In the genomic region with DNA sequence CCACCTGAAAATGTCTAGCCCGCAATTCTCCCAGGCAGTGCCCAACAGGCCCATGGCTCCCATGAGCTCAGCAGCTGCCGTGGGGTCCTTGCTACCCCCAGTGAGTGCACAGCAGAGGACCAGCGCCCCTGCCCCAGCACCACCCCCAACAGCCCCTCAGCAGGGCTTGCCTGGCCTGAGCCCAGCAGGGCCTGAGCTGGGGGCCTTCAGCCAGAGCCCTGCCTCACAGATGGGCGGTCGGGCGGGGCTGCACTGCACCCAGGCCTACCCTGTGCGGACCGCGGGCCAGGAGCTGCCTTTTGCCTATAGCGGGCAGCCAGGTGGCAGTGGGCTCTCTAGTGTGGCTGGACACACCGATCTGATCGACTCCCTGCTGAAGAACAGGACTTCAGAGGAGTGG, we compare ENCODE assay signal across 1 cellular context.
TF ChIP-seq lines count a peak whose summit lies in the region.

No MANE protein-coding gene starts in this region.

TF ChIP-seq in HepG2, 621 proteins besides CTCF, POLR2A, EP300 and RAD21:
- TF ChIP-seq AGO2 (optimal IDR thresholded peaks at IDR 0.05; ENCODE audit: low read depth, low read length) = peak; percentile 38
- TF ChIP-seq, protein P1, sequence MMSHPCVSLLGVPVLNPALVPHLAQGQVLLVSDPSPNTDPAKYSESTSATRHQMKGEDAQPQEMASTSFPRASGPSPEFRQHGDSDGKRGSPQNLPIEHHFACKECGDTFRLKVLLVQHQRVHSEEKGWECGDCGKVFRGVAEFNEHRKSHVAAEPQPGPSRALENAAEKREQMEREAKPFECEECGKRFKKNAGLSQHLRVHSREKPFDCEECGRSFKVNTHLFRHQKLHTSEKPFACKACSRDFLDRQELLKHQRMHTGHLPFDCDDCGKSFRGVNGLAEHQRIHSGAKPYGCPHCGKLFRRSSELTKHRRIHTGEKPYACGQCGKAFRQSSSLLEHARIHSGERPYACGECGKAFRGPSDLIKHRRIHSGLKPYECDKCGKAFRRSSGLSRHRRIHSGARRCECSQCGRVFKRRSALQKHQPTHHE (CRISPR knock-in tag; IDR thresholded peaks at IDR 0.05; ENCODE audit: borderline replicate concordance) = no peak
